Comparison of ENCODE assay signal across 25 cellular contexts in the genomic region with DNA sequence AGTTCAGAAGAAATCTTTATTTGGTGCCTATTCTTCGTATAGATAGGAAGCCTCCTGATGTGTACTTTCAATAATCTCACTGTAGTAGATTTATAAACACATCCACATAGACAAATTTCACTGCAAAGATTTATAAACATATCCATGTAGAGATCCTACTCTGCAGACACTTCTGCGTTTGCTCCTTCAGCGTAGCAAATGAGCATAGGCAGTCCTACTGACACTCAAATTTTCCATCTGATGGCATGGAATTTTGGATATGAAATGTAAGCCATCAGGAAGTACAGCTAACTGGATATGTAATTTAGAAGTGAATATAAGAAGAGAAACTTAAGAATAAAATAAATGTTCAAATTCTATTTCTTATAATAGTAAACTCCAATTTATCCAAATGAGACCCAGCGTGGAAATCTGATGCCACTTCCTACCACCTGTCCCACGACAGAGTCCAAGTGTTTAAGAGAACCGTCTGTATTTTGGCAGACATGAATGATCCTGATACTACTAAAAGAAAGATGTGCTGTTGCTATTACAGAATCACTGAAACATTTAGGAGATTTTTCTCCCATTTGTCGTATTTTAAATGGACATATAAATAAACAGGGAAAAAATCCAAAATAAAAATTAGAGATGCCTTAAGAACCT.
"Had no signal": no experiment of that assay in that cellular context is flagged by ENCODE, and none has a peak within 500 bp of the region (broad histone marks: within the 10 kb centered on the region; RNA-seq: fewer than 3 reads in every experiment).

No MANE protein-coding gene starts in this region.

- H3K36me3 ChIP-seq: left lung, lower lobe of right lung, pancreas, right atrium auricular region, right lobe of liver, stomach, tibial nerve, uterus had no signal

- H3K9me3 ChIP-seq: left lung, lower lobe of right lung, pancreas, right atrium auricular region, right lobe of liver, stomach, thoracic aorta, tibial nerve, uterus had no signal

- H3K4me1 ChIP-seq: left lung, lower lobe of right lung, pancreas, right lobe of liver, tibial nerve, uterus had no signal

- H3K27ac ChIP-seq: left lung, lower lobe of right lung, pancreas, right atrium auricular region, right lobe of liver, skin epidermis, stomach, thoracic aorta, tibial nerve, uterus had no signal

- H3K27me3 ChIP-seq: left lung, pancreas, right atrium auricular region, right lobe of liver, stomach, tibial nerve, uterus had no signal

- H3K4me3 ChIP-seq: left lung, lower lobe of right lung, pancreas, right atrium auricular region, right lobe of liver, skin epidermis, stomach, thoracic aorta, tibial nerve, uterus had no signal

- ATAC-seq: left colon; left lung; lower lobe of right lung; naive thymus-derived CD8-positive, alpha-beta T cell; pancreas; right lobe of liver; stimulated activated naive B cell treated with anti-CD40 and anti-IgM and Interleukin-4, amounts not matched to agents 10 μg/mL and 1 μg/mL and 100 μg/mL, for 72 hours; stimulated activated naive CD8-positive, alpha-beta T cell treated with anti-CD3 and anti-CD28 coated beads, Interleukin-15, Interleukin-2, amounts not matched to agents 100 U/mL and 50 U/mL, for 24 hours had no signal

- DNase-seq: hypothalamus; immature natural killer cell; kidney; left colon; left lung; lower lobe of right lung; mammary epithelial cell; mesenchymal stem cell; naive thymus-derived CD8-positive, alpha-beta T cell; nucleus accumbens; pancreas; posterior cingulate gyrus; right lobe of liver; stimulated activated CD4-positive, alpha-beta T cell treated with anti-CD3 and anti-CD28 coated beads, Interleukin-12 subunit alpha, Interleukin-12 subunit beta, amount 100 ng/mL, for 4 hours; stimulated activated CD4-positive, alpha-beta T cell treated with anti-CD3 and anti-CD28 coated beads, Interleukin-15, amount 100 ng/mL, for 24 hours; stimulated activated CD4-positive, alpha-beta T cell treated with anti-CD3 and anti-CD28 coated beads, Interleukin-2, amount 100 ng/mL, for 24 hours; stimulated activated CD4-positive, alpha-beta T cell treated with anti-CD3 and anti-CD28 coated beads, Interleukin-4, amount 100 ng/mL, for 1 hour; stimulated activated naive B cell treated with anti-CD40 and anti-IgM and Interleukin-4, amounts not matched to agents 10 μg/mL and 1 μg/mL and 100 μg/mL, for 72 hours; stimulated activated naive CD8-positive, alpha-beta T cell treated with anti-CD3 and anti-CD28 coated beads, Interleukin-15, Interleukin-2, amounts not matched to agents 100 U/mL and 50 U/mL, for 24 hours; stomach; uterus had no signal
